Comparison of ENCODE assay signal across 2 cellular contexts in genomic region chr16:86075488-86075785, GRCh38.
A peak's percentile ranks its signal among the peaks of the same experiment; 100 is the strongest.
TF ChIP-seq lines count a peak whose summit lies in the region.

No MANE protein-coding gene starts in this region.

TF ChIP-seq in IMR-90, 13 proteins besides CTCF, POLR2A, EP300 and RAD21:
- TF ChIP-seq BHLHE40 (IDR thresholded peaks at IDR 0.05; ENCODE audit: low read depth, low read length) = no peak
- 0 out of 2 replicates have a peak, but pooled peaks have one; percentile 11 for TF ChIP-seq MAZ (IDR thresholded peaks at IDR 0.05; ENCODE audit: borderline replicate concordance, low read depth, low read length)
- no peak for TF ChIP-seq USF2 (IDR thresholded peaks at IDR 0.05; ENCODE audit: low read depth, low read length)

TF ChIP-seq in H1, 55 proteins besides CTCF, POLR2A, EP300 and RAD21:
- TF ChIP-seq MAX (IDR thresholded peaks at IDR 0.05) (no peak), TAF1 (IDR thresholded peaks at IDR 0.05; ENCODE audit: low read depth, low read length) (no peak), ATF2 (IDR thresholded peaks at IDR 0.05; ENCODE audit: low read length) (no peak), MAFK (IDR thresholded peaks at IDR 0.05; ENCODE audit: low read depth, low read length) (no peak), RFX5 (IDR thresholded peaks at IDR 0.05; ENCODE audit: borderline replicate concordance, low read depth, low read length) (no peak), NANOG (IDR thresholded peaks at IDR 0.05; ENCODE audit: insufficient read depth, low read depth, low read length, poor library complexity, severe bottlenecking) (no peak), TCF12 (IDR thresholded peaks at IDR 0.05; ENCODE audit: low read depth, low read length) (no peak), SP1 (IDR thresholded peaks at IDR 0.05; ENCODE audit: low read depth, low read length) (no peak)
TF ChIP-seq in H1: peak in this region for 0.
